Comparison of ENCODE assay signal across 9 cellular contexts in genomic region chr2:68387408-68388350, GRCh38. TPM values are rescaled to one million over a fixed set of nuclear protein-coding genes. Genes with fewer than 3 reads are reported as not detected.
DNase-seq lines count a peak whose midpoint lies in the region; ATAC-seq and TF ChIP-seq lines count a peak whose summit lies in the region.
"Had no signal": no experiment of that assay in that cellular context is flagged by ENCODE, and none has a peak within 500 bp of the region (broad histone marks: within the 10 kb centered on the region; RNA-seq: fewer than 3 reads in every experiment).

No MANE protein-coding gene starts in this region.

- no peaks in the 10 kb centered on the region for H3K9me3 ChIP-seq in SK-N-SH

- peaks cover 85 to 94% of the 10 kb centered on the region in 2 donors for H3K36me3 Mint-ChIP-seq in CD14-positive monocyte
- no peaks in the 10 kb centered on the region for H3K36me3 Mint-ChIP-seq in activated T-helper 2 cell treated with anti-CD3 and anti-CD28 coated beads, Interferon-gamma antibody, Interleukin-2, Interleukin-4, amounts not matched to agents 10 μg/mL and 5 μg/mL and 100 μg/mL, durations not matched to agents 14 hours and 24 hours and 36 hours (ENCODE audit: low read depth)
- H3K36me3 Mint-ChIP-seq in progenitor cell of endocrine pancreas (ENCODE audit: insufficient read depth) = no peaks in the 10 kb centered on the region

- TF ChIP-seq EP300 in SK-N-SH (IDR thresholded peaks at IDR 0.05; ENCODE audit: borderline replicate concordance in 1 of 2, low read depth in 1 of 2, low read length in 1 of 2) = no peak

- peaks cover 0 to 2% (median 0%) of the 10 kb centered on the region in 3 donors for H3K27me3 Mint-ChIP-seq in CD14-positive monocyte (ENCODE audit: low read depth in 3 of 3)
- H3K27me3 Mint-ChIP-seq in activated T-helper 2 cell treated with anti-CD3 and anti-CD28 coated beads, Interferon-gamma antibody, Interleukin-2, Interleukin-4, amounts not matched to agents 10 μg/mL and 5 μg/mL and 100 μg/mL, durations not matched to agents 14 hours and 24 hours and 36 hours (ENCODE audit: low read depth) = peaks cover 28% of the 10 kb centered on the region
- peaks cover 22% of the 10 kb centered on the region for H3K27me3 Mint-ChIP-seq in progenitor cell of endocrine pancreas

- H3K4me1 ChIP-seq in SK-N-SH (ENCODE audit: control insufficient read depth in 1 of 2, insufficient read depth in 2 of 2, low read depth in 1 of 2, low read length in 1 of 2) = no peaks in the 10 kb centered on the region

- TF ChIP-seq CTCF in CD14-positive monocyte (IDR thresholded peaks at IDR 0.05) (no peak), progenitor cell of endocrine pancreas (IDR thresholded peaks at IDR 0.05; ENCODE audit: unreplicated experiment) (no peak), SK-N-SH (IDR thresholded peaks at IDR 0.05) (no peak)

- POLR2A ChIA-PET in SK-N-SH (lab: Yijun Ruan, JAX) = no interaction called here

- no peak overlapping the region for H3K4me2 ChIP-seq in SK-N-SH

- H3K27ac Mint-ChIP-seq in CD14-positive monocyte (peak overlapping the region; percentile 99 to 100 (median 100)), progenitor cell of endocrine pancreas (no peak overlapping the region)
- peak overlapping the region; percentile 74 for H3K27ac Mint-ChIP-seq in activated T-helper 2 cell treated with anti-CD3 and anti-CD28 coated beads, Interferon-gamma antibody, Interleukin-2, Interleukin-4, amounts not matched to agents 10 μg/mL and 5 μg/mL and 100 μg/mL, durations not matched to agents 14 hours and 24 hours and 36 hours

- no peaks in the 10 kb centered on the region for H3F3A ChIP-seq in SK-N-SH (replicated peaks; ENCODE audit: insufficient read depth)

- H3K4me3 Mint-ChIP-seq in CD14-positive monocyte (peak overlapping the region; percentile 21 to 71), progenitor cell of endocrine pancreas (ENCODE audit: low read depth) (no peak overlapping the region)
- H3K4me3 Mint-ChIP-seq in activated T-helper 2 cell treated with anti-CD3 and anti-CD28 coated beads, Interferon-gamma antibody, Interleukin-2, Interleukin-4, amounts not matched to agents 10 μg/mL and 5 μg/mL and 100 μg/mL, durations not matched to agents 14 hours and 24 hours and 36 hours (ENCODE audit: low read depth) = peak overlapping the region; percentile 18

- intact Hi-C loops in CD14-positive monocyte (cut with micrococcal nuclease) = loop anchor here (5.0 kb wide), 1 partner anchor 40 kb away; no protein-coding TSS in a partner anchor
- intact Hi-C loops in activated T-helper 2 cell treated with anti-CD3 and anti-CD28 coated beads, Interferon-gamma antibody, Interleukin-2, Interleukin-4, amounts not matched to agents 10 μg/mL and 5 μg/mL and 100 μg/mL, durations not matched to agents 14 hours and 24 hours and 36 hours (cut with micrococcal nuclease) = loop anchor here (1.0 to 10.0 kb wide), 7 partner anchors 8 to 447 kb away; no protein-coding TSS in a partner anchor

- H4K20me1 ChIP-seq in SK-N-SH (ENCODE audit: insufficient read depth) = no peaks in the 10 kb centered on the region

- H3K27ac ChIP-seq in SK-N-SH (ENCODE audit: low read depth in 2 of 2, low read length in 1 of 2) = no peak overlapping the region

- H3K9me3 Mint-ChIP-seq in CD14-positive monocyte = peaks cover 0 to 8% (median 0%) of the 10 kb centered on the region in 7 donors
- H3K9me3 Mint-ChIP-seq in activated T-helper 2 cell treated with anti-CD3 and anti-CD28 coated beads, Interferon-gamma antibody, Interleukin-2, Interleukin-4, amounts not matched to agents 10 μg/mL and 5 μg/mL and 100 μg/mL, durations not matched to agents 14 hours and 24 hours and 36 hours = no peaks in the 10 kb centered on the region
- no peaks in the 10 kb centered on the region for H3K9me3 Mint-ChIP-seq in progenitor cell of endocrine pancreas (ENCODE audit: low read depth)

- WGBS in SK-N-SH (ENCODE audit: low lambda C conversion rate) = 13% methylated on average over 5 of the region's 5 CpGs

- CTCF ChIA-PET in SK-N-SH (lab: Yijun Ruan, JAX) = no interaction called here

- no peaks in the 10 kb centered on the region for H3K9me2 ChIP-seq in SK-N-SH

- H3K4me1 Mint-ChIP-seq in CD14-positive monocyte (peaks cover 89% of the 10 kb centered on the region), progenitor cell of endocrine pancreas (ENCODE audit: low read depth) (peaks cover 2% of the 10 kb centered on the region)
- peaks cover 34% of the 10 kb centered on the region for H3K4me1 Mint-ChIP-seq in activated T-helper 2 cell treated with anti-CD3 and anti-CD28 coated beads, Interferon-gamma antibody, Interleukin-2, Interleukin-4, amounts not matched to agents 10 μg/mL and 5 μg/mL and 100 μg/mL, durations not matched to agents 14 hours and 24 hours and 36 hours (ENCODE audit: low read depth)

- no peak for TF ChIP-seq RAD21 in SK-N-SH (IDR thresholded peaks at IDR 0.05; ENCODE audit: low read length)

- H3K36me3 ChIP-seq in SK-N-SH (replicated peaks in 1 of 2; ENCODE audit: control insufficient read depth in 1 of 2, insufficient read depth in 2 of 2, low read length in 1 of 2) = no peaks in the 10 kb centered on the region

- H3K4me3 ChIP-seq in SK-N-SH (ENCODE audit: low read depth in 2 of 2, low read length in 1 of 2) = no peak overlapping the region

- DNase-seq in CD14-positive monocyte (ENCODE audit: low spot score) (peak; percentile 71), progenitor cell of endocrine pancreas (ENCODE audit: low spot score, unreplicated experiment) (no peak), SK-N-SH (no peak), foreskin melanocyte (no peak), globus pallidus (ENCODE audit: low spot score) (no peak)
- no peak for DNase-seq in activated T-helper 2 cell treated with anti-CD3 and anti-CD28 coated beads, Interferon-gamma antibody, Interleukin-2, Interleukin-4, amounts not matched to agents 10 μg/mL and 5 μg/mL and 100 μg/mL, durations not matched to agents 14 hours and 24 hours and 36 hours (ENCODE audit: low spot score)

- peaks cover 13% of the 10 kb centered on the region; the same call in 1 of the 2 replicates for H3K27me3 ChIP-seq in SK-N-SH (ENCODE audit: insufficient read depth)

- H2AFZ ChIP-seq in SK-N-SH (ENCODE audit: low read depth) = no peak overlapping the region

- ATAC-seq in GM19351 (IDR thresholded peaks at IDR 0.05; ENCODE audit: unreplicated experiment) = peak; percentile 50
- ATAC-seq in HG03439 (IDR thresholded peaks at IDR 0.05; ENCODE audit: unreplicated experiment) = peak; percentile 44

- H3K79me2 ChIP-seq in SK-N-SH (ENCODE audit: insufficient read depth) = no peaks in the 10 kb centered on the region

- H3K9ac ChIP-seq in SK-N-SH = no peak overlapping the region

TF ChIP-seq in SK-N-SH, 30 proteins besides CTCF, POLR2A, EP300 and RAD21 (continues in another document):
- TF ChIP-seq ZBTB33 (IDR thresholded peaks at IDR 0.05; ENCODE audit: borderline replicate concordance, low read depth) (no peak), TAF1 (IDR thresholded peaks at IDR 0.05; ENCODE audit: borderline replicate concordance, low read depth, low read length) (no peak), TEAD4 (IDR thresholded peaks at IDR 0.05; ENCODE audit: borderline replicate concordance, insufficient read depth) (no peak), ELF1 (IDR thresholded peaks at IDR 0.05) (no peak), USF2 (IDR thresholded peaks at IDR 0.05; ENCODE audit: borderline replicate concordance, low read depth, low read length) (no peak), PBX3 (IDR thresholded peaks at IDR 0.05) (no peak)

RNA-seq across cellular contexts. Expression of gene PLEK, which starts 22.6 kb away (rescaled TPM):
- polyA plus RNA-seq in CD14-positive monocyte (100 to 1,000 TPM; 351 to 403 TPM), SK-N-SH (2012; rRNA removed) (0.02 TPM in 2 replicates)
- 0.18 and 0.48 TPM in 2 replicates for total RNA-seq in activated T-helper 2 cell treated with anti-CD3 and anti-CD28 coated beads, Interferon-gamma antibody, Interleukin-2, Interleukin-4, amounts not matched to agents 10 μg/mL and 5 μg/mL and 100 μg/mL, durations not matched to agents 14 hours and 24 hours and 36 hours
- 0.10 TPM in 1 of 2 replicates, not detected in the other for total RNA-seq in progenitor cell of endocrine pancreas
- 0.01 TPM in 2 replicates for polyA plus RNA-seq in SK-N-SH (2012; cell fraction: cytosol; rRNA removed)
- polyA plus RNA-seq in SK-N-SH (2012; cell fraction: nucleus; rRNA removed) = 0.02 and 0.08 TPM in 2 replicates
- total RNA-seq: epithelial cell of proximal tubule had no signal
